ENCODE assay signal across 7 cellular contexts in genomic region chrX:3701445-3701928, GRCh38. TPM values are rescaled to one million over a fixed set of nuclear protein-coding genes. Genes with fewer than 3 reads are reported as not detected.
DNase-seq lines count a peak whose midpoint lies in the region; ATAC-seq and TF ChIP-seq lines count a peak whose summit lies in the region.
"Not testable (repeated sequence)": the region's sequence is repeated elsewhere in the genome, so short reads cannot be mapped to it uniquely, and the experiment has no call there.

No MANE protein-coding gene starts in this region.

- H2AFZ ChIP-seq in DND-41 (ENCODE audit: low read depth, low read length), result not testable (repeated sequence)

- not testable (repeated sequence) for H3K4me3 ChIP-seq in DND-41 (ENCODE audit: low read depth in 1 of 2, low read length in 2 of 2)

- not testable (repeated sequence) for H3K27me3 Mint-ChIP-seq in T-helper 1 cell treated with Interleukin-12 subunit alpha and Interleukin-12 subunit beta and Interleukin-4 antibody, amounts not matched to agents 30 μg/mL and 1 μg/mL, for 36 hours (ENCODE audit: low read depth); activated CD4-positive, alpha-beta T cell treated with anti-CD3 and anti-CD28 coated beads, Interleukin-2, amount 10 ng/mL, durations not matched to agents 24 days and 14 days; activated T-helper 1 cell treated with anti-CD3 and anti-CD28 coated beads, Interleukin-12 subunit alpha, Interleukin-12 subunit beta, Interleukin-2, Interleukin-4 antibody, amounts not matched to agents 30 ng/mL and 10 ng/mL and 1 ng/mL, durations not matched to agents 14 hours and 24 hours and 36 hours (ENCODE audit: insufficient read depth); activated naive CD8-positive, alpha-beta T cell treated with anti-CD3 and anti-CD28 coated beads, Interleukin-2, amount 50 U/mL, for 24 hours; nephron (ENCODE audit: low read depth)

- H3K36me3 ChIP-seq in DND-41 (ENCODE audit: insufficient read depth, low read length), result not testable (repeated sequence)

- TF ChIP-seq POLR2A in erythroblast (IDR thresholded peaks at IDR 0.05; ENCODE audit: low read length), result not testable (repeated sequence)

- H3K27me3 ChIP-seq in DND-41 (ENCODE audit: insufficient read depth, low read length, poor library complexity), result not testable (repeated sequence)

- TF ChIP-seq CTCF in DND-41 (IDR thresholded peaks at IDR 0.05; ENCODE audit: borderline replicate concordance, extremely low read depth, low read length, poor library complexity, severe bottlenecking); nephron (IDR thresholded peaks at IDR 0.05; ENCODE audit: unreplicated experiment in 3 of 3): not testable (repeated sequence)

- not testable (repeated sequence) for H3K9ac ChIP-seq in DND-41 (ENCODE audit: low read depth, low read length)

- not testable (repeated sequence) for ATAC-seq in DND-41 (ENCODE audit: insufficient read depth, low read depth); activated naive CD8-positive, alpha-beta T cell treated with anti-CD3 and anti-CD28 coated beads, Interleukin-2, amount 50 U/mL, for 24 hours

- peaks cover 71% of the 10 kb centered on the region for H3K79me2 ChIP-seq in DND-41 (ENCODE audit: insufficient read depth, low read length)

- intact Hi-C loops in activated CD4-positive, alpha-beta T cell treated with anti-CD3 and anti-CD28 coated beads, Interleukin-2, amount 10 ng/mL, durations not matched to agents 24 days and 14 days (cut with micrococcal nuclease), result loop anchor here (5.0 to 10.0 kb wide), 2 partner anchors 36 to 83 kb away; no protein-coding TSS in a partner anchor
- intact Hi-C loops in activated T-helper 1 cell treated with anti-CD3 and anti-CD28 coated beads, Interleukin-12 subunit alpha, Interleukin-12 subunit beta, Interleukin-2, Interleukin-4 antibody, amounts not matched to agents 30 ng/mL and 10 ng/mL and 1 ng/mL, durations not matched to agents 14 hours and 24 hours and 36 hours (cut with micrococcal nuclease), result loop anchor here (5.0 kb wide), 1 partner anchor 36 kb away; no protein-coding TSS in a partner anchor

- peaks cover 43% of the 10 kb centered on the region for H3K36me3 Mint-ChIP-seq in T-helper 1 cell treated with Interleukin-12 subunit alpha and Interleukin-12 subunit beta and Interleukin-4 antibody, amounts not matched to agents 30 μg/mL and 1 μg/mL, for 36 hours (ENCODE audit: low read depth)
- H3K36me3 Mint-ChIP-seq in activated CD4-positive, alpha-beta T cell treated with anti-CD3 and anti-CD28 coated beads, Interleukin-2, amount 10 ng/mL, durations not matched to agents 24 days and 14 days (ENCODE audit: low read depth), result peaks cover 38% of the 10 kb centered on the region
- H3K36me3 Mint-ChIP-seq in activated T-helper 1 cell treated with anti-CD3 and anti-CD28 coated beads, Interleukin-12 subunit alpha, Interleukin-12 subunit beta, Interleukin-2, Interleukin-4 antibody, amounts not matched to agents 30 ng/mL and 10 ng/mL and 1 ng/mL, durations not matched to agents 14 hours and 24 hours and 36 hours (ENCODE audit: low read depth), result peaks cover 21% of the 10 kb centered on the region
- peaks cover 20% of the 10 kb centered on the region for H3K36me3 Mint-ChIP-seq in activated naive CD8-positive, alpha-beta T cell treated with anti-CD3 and anti-CD28 coated beads, Interleukin-2, amount 50 U/mL, for 24 hours (ENCODE audit: low read depth)
- peaks cover 37% of the 10 kb centered on the region for H3K36me3 Mint-ChIP-seq in nephron (ENCODE audit: low read depth)

- not testable (repeated sequence) for H3K9me3 Mint-ChIP-seq in T-helper 1 cell treated with Interleukin-12 subunit alpha and Interleukin-12 subunit beta and Interleukin-4 antibody, amounts not matched to agents 30 μg/mL and 1 μg/mL, for 36 hours; activated CD4-positive, alpha-beta T cell treated with anti-CD3 and anti-CD28 coated beads, Interleukin-2, amount 10 ng/mL, durations not matched to agents 24 days and 14 days; activated T-helper 1 cell treated with anti-CD3 and anti-CD28 coated beads, Interleukin-12 subunit alpha, Interleukin-12 subunit beta, Interleukin-2, Interleukin-4 antibody, amounts not matched to agents 30 ng/mL and 10 ng/mL and 1 ng/mL, durations not matched to agents 14 hours and 24 hours and 36 hours; activated naive CD8-positive, alpha-beta T cell treated with anti-CD3 and anti-CD28 coated beads, Interleukin-2, amount 50 U/mL, for 24 hours; nephron

- not testable (repeated sequence) for H3K27ac Mint-ChIP-seq in T-helper 1 cell treated with Interleukin-12 subunit alpha and Interleukin-12 subunit beta and Interleukin-4 antibody, amounts not matched to agents 30 μg/mL and 1 μg/mL, for 36 hours
- peak overlapping the region; percentile 77 for H3K27ac Mint-ChIP-seq in activated CD4-positive, alpha-beta T cell treated with anti-CD3 and anti-CD28 coated beads, Interleukin-2, amount 10 ng/mL, durations not matched to agents 24 days and 14 days
- H3K27ac Mint-ChIP-seq in activated T-helper 1 cell treated with anti-CD3 and anti-CD28 coated beads, Interleukin-12 subunit alpha, Interleukin-12 subunit beta, Interleukin-2, Interleukin-4 antibody, amounts not matched to agents 30 ng/mL and 10 ng/mL and 1 ng/mL, durations not matched to agents 14 hours and 24 hours and 36 hours, result peak overlapping the region; percentile 90
- peak overlapping the region; percentile 86 for H3K27ac Mint-ChIP-seq in activated naive CD8-positive, alpha-beta T cell treated with anti-CD3 and anti-CD28 coated beads, Interleukin-2, amount 50 U/mL, for 24 hours
- H3K27ac Mint-ChIP-seq in nephron, result peak overlapping the region in 2 of 3 experiments; percentile 87 to 100

- peak overlapping the region; percentile 60 for H3K27ac ChIP-seq in DND-41 (ENCODE audit: low read length)

- H3K4me1 ChIP-seq in DND-41 (ENCODE audit: insufficient read depth, low read length), result peaks cover 49% of the 10 kb centered on the region

- peak overlapping the region; percentile 17 for H3K4me3 Mint-ChIP-seq in T-helper 1 cell treated with Interleukin-12 subunit alpha and Interleukin-12 subunit beta and Interleukin-4 antibody, amounts not matched to agents 30 μg/mL and 1 μg/mL, for 36 hours
- H3K4me3 Mint-ChIP-seq in activated CD4-positive, alpha-beta T cell treated with anti-CD3 and anti-CD28 coated beads, Interleukin-2, amount 10 ng/mL, durations not matched to agents 24 days and 14 days, result peak overlapping the region; percentile 82
- peak overlapping the region; percentile 85 for H3K4me3 Mint-ChIP-seq in activated T-helper 1 cell treated with anti-CD3 and anti-CD28 coated beads, Interleukin-12 subunit alpha, Interleukin-12 subunit beta, Interleukin-2, Interleukin-4 antibody, amounts not matched to agents 30 ng/mL and 10 ng/mL and 1 ng/mL, durations not matched to agents 14 hours and 24 hours and 36 hours
- H3K4me3 Mint-ChIP-seq in activated naive CD8-positive, alpha-beta T cell treated with anti-CD3 and anti-CD28 coated beads, Interleukin-2, amount 50 U/mL, for 24 hours; nephron: not testable (repeated sequence)

- H4K20me1 ChIP-seq in DND-41 (ENCODE audit: insufficient read depth, low read length), result peaks cover 12% of the 10 kb centered on the region; the same call in 1 of the 2 replicates

- DNase-seq in DND-41; activated CD4-positive, alpha-beta T cell treated with anti-CD3 and anti-CD28 coated beads, Interleukin-2, amount 10 ng/mL, durations not matched to agents 24 days and 14 days; activated T-helper 1 cell treated with anti-CD3 and anti-CD28 coated beads, Interleukin-12 subunit alpha, Interleukin-12 subunit beta, Interleukin-2, Interleukin-4 antibody, amounts not matched to agents 30 ng/mL and 10 ng/mL and 1 ng/mL, durations not matched to agents 14 hours and 24 hours and 36 hours (ENCODE audit: low spot score); activated naive CD8-positive, alpha-beta T cell treated with anti-CD3 and anti-CD28 coated beads, Interleukin-2, amount 50 U/mL, for 24 hours: not testable (repeated sequence)
- peak; percentile 4 to 70 for DNase-seq in erythroblast (lab: John Stamatoyannopoulos, UW)

- peak overlapping the region; percentile 71; the same call in 1 of the 2 replicates for H3K4me2 ChIP-seq in DND-41 (ENCODE audit: insufficient read depth, low read length)

- H3K9me3 ChIP-seq in DND-41 (ENCODE audit: insufficient read depth, low read length, severe bottlenecking), result not testable (repeated sequence)

- peaks cover 43% of the 10 kb centered on the region for H3K4me1 Mint-ChIP-seq in T-helper 1 cell treated with Interleukin-12 subunit alpha and Interleukin-12 subunit beta and Interleukin-4 antibody, amounts not matched to agents 30 μg/mL and 1 μg/mL, for 36 hours (ENCODE audit: low read depth)
- peaks cover 44% of the 10 kb centered on the region for H3K4me1 Mint-ChIP-seq in activated CD4-positive, alpha-beta T cell treated with anti-CD3 and anti-CD28 coated beads, Interleukin-2, amount 10 ng/mL, durations not matched to agents 24 days and 14 days
- H3K4me1 Mint-ChIP-seq in activated T-helper 1 cell treated with anti-CD3 and anti-CD28 coated beads, Interleukin-12 subunit alpha, Interleukin-12 subunit beta, Interleukin-2, Interleukin-4 antibody, amounts not matched to agents 30 ng/mL and 10 ng/mL and 1 ng/mL, durations not matched to agents 14 hours and 24 hours and 36 hours (ENCODE audit: low read depth), result peaks cover 53% of the 10 kb centered on the region
- H3K4me1 Mint-ChIP-seq in activated naive CD8-positive, alpha-beta T cell treated with anti-CD3 and anti-CD28 coated beads, Interleukin-2, amount 50 U/mL, for 24 hours, result peaks cover 60% of the 10 kb centered on the region
- peaks cover 36% of the 10 kb centered on the region for H3K4me1 Mint-ChIP-seq in nephron

RNA-seq across cellular contexts. Expression of gene PRKX, which starts 12.0 kb away (rescaled TPM):
- total RNA-seq in activated CD4-positive, alpha-beta T cell treated with anti-CD3 and anti-CD28 coated beads, Interleukin-2, amount 10 ng/mL, durations not matched to agents 24 days and 14 days, result 61.3 and 62.3 TPM in 2 replicates
- 72.2 and 80.9 TPM in 2 replicates for total RNA-seq in activated T-helper 1 cell treated with anti-CD3 and anti-CD28 coated beads, Interleukin-12 subunit alpha, Interleukin-12 subunit beta, Interleukin-2, Interleukin-4 antibody, amounts not matched to agents 30 ng/mL and 10 ng/mL and 1 ng/mL, durations not matched to agents 14 hours and 24 hours and 36 hours
